ENCODE assay signal across 8 cellular contexts in genomic region chr14:69879175-69880047, GRCh38. TPM values are rescaled to one million over a fixed set of nuclear protein-coding genes. Genes with fewer than 3 reads are reported as not detected.
A peak's percentile ranks its signal among the peaks of the same experiment; 100 is the strongest.
DNase-seq lines count a peak whose midpoint lies in the region; ATAC-seq and TF ChIP-seq lines count a peak whose summit lies in the region.

Gene SMOC1, plus strand, starts transcription at chr14:69879416. Its CDS starts 263 bp downstream, at chr14:69879679.

- DNase-seq in DMS53 treated with DMSO at 0.1 percent for 48 hours (lab: John Stamatoyannopoulos, UW; ENCODE audit: unreplicated experiment) (peak; percentile 24), NCI-H146 (lab: John Stamatoyannopoulos, UW) (peak; percentile 86), hippocampal formation (lab: John Stamatoyannopoulos, UW) (peak; percentile 22 to 53), gastrocnemius medialis (peak; percentile 53 to 79), KG1 (lab: John Stamatoyannopoulos, UW) (no peak)
- no peak for DNase-seq in activated naive CD8-positive, alpha-beta T cell treated with anti-CD3 and anti-CD28 coated beads, Interleukin-2, amount 10 ng/mL, durations not matched to agents 7 days and 5 days

- POLR2A ChIA-PET in activated naive CD8-positive, alpha-beta T cell treated with anti-CD3 and anti-CD28 coated beads, Interleukin-2, amount 10 ng/mL, durations not matched to agents 7 days and 5 days (lab: Charles Lee), result no interaction called here

- peak; percentile 70 to 88 for TF ChIP-seq POLR2A in gastrocnemius medialis (IDR thresholded peaks at IDR 0.05)

- H3K9me3 ChIP-seq in gastrocnemius medialis, result no peaks in the 10 kb centered on the region

- intact Hi-C loops in gastrocnemius medialis (cut with DNase I; ENCODE audit: low total_unique reads), result loop anchor here (2.0 kb wide), 1 partner anchor 61 kb away; no protein-coding TSS in a partner anchor

- no peaks in the 10 kb centered on the region for H3K9me3 Mint-ChIP-seq in activated naive CD8-positive, alpha-beta T cell treated with anti-CD3 and anti-CD28 coated beads, Interleukin-2, amount 10 ng/mL, durations not matched to agents 7 days and 5 days

- no peak within 1 kb of the TSS for H3K27ac Mint-ChIP-seq in activated naive CD8-positive, alpha-beta T cell treated with anti-CD3 and anti-CD28 coated beads, Interleukin-2, amount 10 ng/mL, durations not matched to agents 7 days and 5 days

- H3K4me1 Mint-ChIP-seq in activated naive CD8-positive, alpha-beta T cell treated with anti-CD3 and anti-CD28 coated beads, Interleukin-2, amount 10 ng/mL, durations not matched to agents 7 days and 5 days, result no peaks in the 10 kb centered on the region

- peak within 1 kb of the TSS; percentile 51 to 69 (median 60) for H3K4me3 ChIP-seq in gastrocnemius medialis

- peak within 1 kb of the TSS; percentile 64 to 83 (median 76) for H3K27ac ChIP-seq in gastrocnemius medialis

- TF ChIP-seq CTCF in gastrocnemius medialis (IDR thresholded peaks at IDR 0.05 in 4 of 5, conservative IDR thresholded peaks at IDR 0.05 in 1 of 5), result no peak

- no peaks in the 10 kb centered on the region for H3K36me3 Mint-ChIP-seq in activated naive CD8-positive, alpha-beta T cell treated with anti-CD3 and anti-CD28 coated beads, Interleukin-2, amount 10 ng/mL, durations not matched to agents 7 days and 5 days

- no peaks in the 10 kb centered on the region for H3K36me3 ChIP-seq in gastrocnemius medialis

- peaks cover 6 to 14% of the 10 kb centered on the region in 2 donors for H3K4me1 ChIP-seq in gastrocnemius medialis

- H3K27me3 ChIP-seq in gastrocnemius medialis, result no peaks in the 10 kb centered on the region

- peak; percentile 50 for ATAC-seq in activated naive CD8-positive, alpha-beta T cell treated with anti-CD3 and anti-CD28 coated beads, Interleukin-2, amount 10 ng/mL, durations not matched to agents 7 days and 5 days (ENCODE audit: low read depth)
- ATAC-seq in gastrocnemius medialis (peak; percentile 51 to 70), GM21528 (IDR thresholded peaks at IDR 0.05; ENCODE audit: low FRiP score, unreplicated experiment) (no peak), GM18861 (IDR thresholded peaks at IDR 0.05; ENCODE audit: unreplicated experiment) (no peak)

- no peak within 1 kb of the TSS for H3K4me3 Mint-ChIP-seq in activated naive CD8-positive, alpha-beta T cell treated with anti-CD3 and anti-CD28 coated beads, Interleukin-2, amount 10 ng/mL, durations not matched to agents 7 days and 5 days

- H3K27me3 Mint-ChIP-seq in activated naive CD8-positive, alpha-beta T cell treated with anti-CD3 and anti-CD28 coated beads, Interleukin-2, amount 10 ng/mL, durations not matched to agents 7 days and 5 days, result peaks cover 62% of the 10 kb centered on the region

- in situ Hi-C loops in gastrocnemius medialis (cut with MboI; ENCODE audit: low sequenced_read_pairs in 4 of 4), result no loop called here

RNA-seq across cellular contexts. Expression of gene SMOC1, which starts in this region (rescaled TPM):
- not detected for total RNA-seq in activated naive CD8-positive, alpha-beta T cell treated with anti-CD3 and anti-CD28 coated beads, Interleukin-2, amount 10 ng/mL, durations not matched to agents 7 days and 5 days
- 10 to 100 TPM in 1 of 4 donors, 1 to 10 TPM in 3; 2.7 to 10.2 (median 7.8) TPM for total RNA-seq in gastrocnemius medialis

Comparison
In these comparisons a context has a peak if more than half of its experiments do, and no peak if none do; other contexts are left out.
1. Peak in ATAC-seq in activated naive CD8-positive, alpha-beta T cell treated with anti-CD3 and anti-CD28 coated beads, Interleukin-2, amount 10 ng/mL, durations not matched to agents 7 days and 5 days; RNA of the gene not detected or under 1 TPM.
2. DNase-seq: peak in DMS53 treated with DMSO at 0.1 percent for 48 hours (single experiment), NCI-H146 (single experiment), hippocampal formation (2 of 2) and gastrocnemius medialis (2 of 2); none in activated naive CD8-positive, alpha-beta T cell treated with anti-CD3 and anti-CD28 coated beads, Interleukin-2, amount 10 ng/mL, durations not matched to agents 7 days and 5 days (single experiment) and KG1 (single experiment).
3. ATAC-seq: peak in gastrocnemius medialis (2 of 2); none in GM21528 (single experiment) and GM18861 (single experiment).